Comparison of ENCODE assay signal across 8 cellular contexts in genomic region chr7:150668472-150668911, GRCh38. TPM values are rescaled to one million over a fixed set of nuclear protein-coding genes. Genes with fewer than 3 reads are reported as not detected.
DNase-seq lines count a peak whose midpoint lies in the region; ATAC-seq and TF ChIP-seq lines count a peak whose summit lies in the region.

No MANE protein-coding gene starts in this region.

- CTCF ChIA-PET in activated CD4-positive, alpha-beta T cell treated with anti-CD3 and anti-CD28 coated beads, Interleukin-2, amount 10 ng/mL, durations not matched to agents 7 days and 5 days (lab: Charles Lee), result interaction anchor here (0.8 to 2.2 kb wide), 9 partner anchors 8 to 219 kb away, joined by 3 to 5 read pairs (median 3); partner anchors contain the start of gene GIMAP1

- ATAC-seq in GM18517 (IDR thresholded peaks at IDR 0.05; ENCODE audit: unreplicated experiment), result peak; percentile 67
- peak; percentile 77 for ATAC-seq in HG02884 (IDR thresholded peaks at IDR 0.05; ENCODE audit: unreplicated experiment)

- no peak overlapping the region for H3K4me2 ChIP-seq in hepatocyte

- H3K27me3 Mint-ChIP-seq in activated CD4-positive, alpha-beta T cell treated with anti-CD3 and anti-CD28 coated beads, Interleukin-2, amount 10 ng/mL, durations not matched to agents 7 days and 5 days, result no peaks in the 10 kb centered on the region

- no peaks in the 10 kb centered on the region for H3K9me2 ChIP-seq in hepatocyte (replicated peaks; ENCODE audit: insufficient read depth)

- WGBS in hepatocyte (ENCODE audit: low lambda C conversion rate, missing lambda C conversion rate), result 39% methylated on average over 1 of the region's 1 CpG

- H4K20me1 ChIP-seq in hepatocyte (ENCODE audit: insufficient read depth, poor library complexity, severe bottlenecking), result no peaks in the 10 kb centered on the region

- H3K27ac Mint-ChIP-seq in activated CD4-positive, alpha-beta T cell treated with anti-CD3 and anti-CD28 coated beads, Interleukin-2, amount 10 ng/mL, durations not matched to agents 7 days and 5 days, result peak overlapping the region; percentile 97

- peak; percentile 75 for DNase-seq in activated CD4-positive, alpha-beta T cell treated with anti-CD3 and anti-CD28 coated beads, Interleukin-2, amount 10 ng/mL, durations not matched to agents 7 days and 5 days
- peak; percentile 76 for DNase-seq in stimulated activated CD4-positive, alpha-beta T cell treated with anti-CD3 and anti-CD28 coated beads, Interleukin-15, amount 100 ng/mL, for 24 hours
- DNase-seq in C1 segment of cervical spinal cord (lab: John Stamatoyannopoulos, UW), result no peak
- DNase-seq in epidermal melanocyte (ENCODE audit: insufficient read length, low spot score), result no peak
- no peak for DNase-seq in hepatocyte (ENCODE audit: low spot score)
- no peak for DNase-seq in medulla oblongata (ENCODE audit: extremely low spot score)

- TF ChIP-seq CTCF in hepatocyte (IDR thresholded peaks at IDR 0.05; ENCODE audit: poor library complexity), result no peak

- H3K27ac ChIP-seq in hepatocyte, result no peak overlapping the region

- no peaks in the 10 kb centered on the region for H3K27me3 ChIP-seq in hepatocyte

- H3K36me3 ChIP-seq in hepatocyte (replicated peaks; ENCODE audit: insufficient read depth, low read depth), result no peaks in the 10 kb centered on the region

- H2AFZ ChIP-seq in hepatocyte, result no peak overlapping the region

- no peaks in the 10 kb centered on the region for H3K79me2 ChIP-seq in hepatocyte

- H3K36me3 Mint-ChIP-seq in activated CD4-positive, alpha-beta T cell treated with anti-CD3 and anti-CD28 coated beads, Interleukin-2, amount 10 ng/mL, durations not matched to agents 7 days and 5 days (ENCODE audit: low read depth), result peaks cover 72% of the 10 kb centered on the region

- POLR2A ChIA-PET in activated CD4-positive, alpha-beta T cell treated with anti-CD3 and anti-CD28 coated beads, Interleukin-2, amount 10 ng/mL, durations not matched to agents 7 days and 5 days (lab: Charles Lee), result interaction anchor here (0.7 to 1.5 kb wide), 7 partner anchors 37 to 217 kb away, joined by 3 to 5 read pairs (median 3); partner anchors contain the start of genes GIMAP1, GIMAP5, GIMAP6 and GIMAP7

- H3K9me3 Mint-ChIP-seq in activated CD4-positive, alpha-beta T cell treated with anti-CD3 and anti-CD28 coated beads, Interleukin-2, amount 10 ng/mL, durations not matched to agents 7 days and 5 days, result peaks cover 36% of the 10 kb centered on the region

- no peaks in the 10 kb centered on the region for H3K9me3 ChIP-seq in hepatocyte (ENCODE audit: low read depth)

- peaks cover 86% of the 10 kb centered on the region for H3K4me1 Mint-ChIP-seq in activated CD4-positive, alpha-beta T cell treated with anti-CD3 and anti-CD28 coated beads, Interleukin-2, amount 10 ng/mL, durations not matched to agents 7 days and 5 days

- peak overlapping the region; percentile 62 for H3K4me3 Mint-ChIP-seq in activated CD4-positive, alpha-beta T cell treated with anti-CD3 and anti-CD28 coated beads, Interleukin-2, amount 10 ng/mL, durations not matched to agents 7 days and 5 days

- H3K4me1 ChIP-seq in hepatocyte (ENCODE audit: insufficient read depth), result no peaks in the 10 kb centered on the region

- H3K4me3 ChIP-seq in hepatocyte, result no peak overlapping the region

RNA-seq across cellular contexts. Expression of gene GIMAP2, which starts 17.0 kb away (rescaled TPM):
- 100 to 1,000 TPM in 1 of 2 experiments, 10 to 100 TPM in 1; 97.7 to 102 TPM for total RNA-seq in activated CD4-positive, alpha-beta T cell treated with anti-CD3 and anti-CD28 coated beads, Interleukin-2, amount 10 ng/mL, durations not matched to agents 7 days and 5 days
- 1.4 and 2.4 TPM in 2 replicates for total RNA-seq in hepatocyte
- 0.23 and 1.1 TPM in 2 replicates for polyA plus RNA-seq in hepatocyte

RNA-seq across cellular contexts. Expression of gene GIMAP6, which starts 36.3 kb away (rescaled TPM):
- total RNA-seq in activated CD4-positive, alpha-beta T cell treated with anti-CD3 and anti-CD28 coated beads, Interleukin-2, amount 10 ng/mL, durations not matched to agents 7 days and 5 days, result 100 to 1,000 TPM; 105 to 109 TPM
- total RNA-seq in hepatocyte, result 0.27 and 1.0 TPM in 2 replicates
- 0.82 TPM in 1 of 2 replicates, not detected in the other for polyA plus RNA-seq in hepatocyte

RNA-seq across cellular contexts. Expression of gene GIMAP1, which starts 47.9 kb away (rescaled TPM):
- 10 to 100 TPM; 18.1 to 19.6 TPM for total RNA-seq in activated CD4-positive, alpha-beta T cell treated with anti-CD3 and anti-CD28 coated beads, Interleukin-2, amount 10 ng/mL, durations not matched to agents 7 days and 5 days
- total RNA-seq in hepatocyte, result 0.20 TPM in 1 of 2 replicates, not detected in the other
- polyA plus RNA-seq in hepatocyte, result 0.13 TPM in 2 replicates

Comparison
In these comparisons a context has a peak if more than half of its experiments do, and no peak if none do; other contexts are left out.
1. DNase-seq: peak in activated CD4-positive, alpha-beta T cell treated with anti-CD3 and anti-CD28 coated beads, Interleukin-2, amount 10 ng/mL, durations not matched to agents 7 days and 5 days (single experiment) and stimulated activated CD4-positive, alpha-beta T cell treated with anti-CD3 and anti-CD28 coated beads, Interleukin-15, amount 100 ng/mL, for 24 hours (single experiment); none in C1 segment of cervical spinal cord (0 of 14), epidermal melanocyte (single experiment), hepatocyte (single experiment) and medulla oblongata (single experiment).
2. RNA of gene GIMAP2, which starts 17.0 kb away (total RNA-seq): 97.7 to 102 TPM in activated CD4-positive, alpha-beta T cell treated with anti-CD3 and anti-CD28 coated beads, Interleukin-2, amount 10 ng/mL, durations not matched to agents 7 days and 5 days; 1.4 to 2.4 TPM in hepatocyte; every median in the first group is over 10 times any median in the second.
3. RNA of gene GIMAP6, which starts 36.3 kb away (total RNA-seq): 105 to 109 TPM in activated CD4-positive, alpha-beta T cell treated with anti-CD3 and anti-CD28 coated beads, Interleukin-2, amount 10 ng/mL, durations not matched to agents 7 days and 5 days; 0.27 to 1.0 TPM in hepatocyte; every median in the first group is over 10 times any median in the second.
4. RNA of gene GIMAP1, which starts 47.9 kb away (total RNA-seq): 18.1 to 19.6 TPM in activated CD4-positive, alpha-beta T cell treated with anti-CD3 and anti-CD28 coated beads, Interleukin-2, amount 10 ng/mL, durations not matched to agents 7 days and 5 days; 0.20 TPM in hepatocyte; every median in the first group is over 10 times any median in the second.